ENCODE assay signal across 8 cellular contexts in genomic region chr2:201182650-201183372, GRCh38.
DNase-seq lines count a peak whose midpoint lies in the region; ATAC-seq and TF ChIP-seq lines count a peak whose summit lies in the region.

A gene with protein sequence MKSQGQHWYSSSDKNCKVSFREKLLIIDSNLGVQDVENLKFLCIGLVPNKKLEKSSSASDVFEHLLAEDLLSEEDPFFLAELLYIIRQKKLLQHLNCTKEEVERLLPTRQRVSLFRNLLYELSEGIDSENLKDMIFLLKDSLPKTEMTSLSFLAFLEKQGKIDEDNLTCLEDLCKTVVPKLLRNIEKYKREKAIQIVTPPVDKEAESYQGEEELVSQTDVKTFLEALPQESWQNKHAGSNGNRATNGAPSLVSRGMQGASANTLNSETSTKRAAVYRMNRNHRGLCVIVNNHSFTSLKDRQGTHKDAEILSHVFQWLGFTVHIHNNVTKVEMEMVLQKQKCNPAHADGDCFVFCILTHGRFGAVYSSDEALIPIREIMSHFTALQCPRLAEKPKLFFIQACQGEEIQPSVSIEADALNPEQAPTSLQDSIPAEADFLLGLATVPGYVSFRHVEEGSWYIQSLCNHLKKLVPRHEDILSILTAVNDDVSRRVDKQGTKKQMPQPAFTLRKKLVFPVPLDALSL (plus strand): TSS chr2:201183141. CDS start chr2:201185778, 2,637 bp downstream.

- ATAC-seq in GM19397 (IDR thresholded peaks at IDR 0.05; ENCODE audit: unreplicated experiment): peak; percentile 57
- ATAC-seq in HG03521 (IDR thresholded peaks at IDR 0.05; ENCODE audit: unreplicated experiment): peak; percentile 75
- no peak for ATAC-seq in GM19035 (IDR thresholded peaks at IDR 0.05; ENCODE audit: unreplicated experiment)
- ATAC-seq in HG02840 (IDR thresholded peaks at IDR 0.05; ENCODE audit: low FRiP score, unreplicated experiment): no peak

- no peaks in the 10 kb centered on the region for H3K27me3 ChIP-seq in muscle layer of colon (ENCODE audit: control insufficient read depth in 1 of 2, insufficient read depth in 2 of 2, low read length in 2 of 2)

- no peak within 1 kb of the TSS for H3K27ac ChIP-seq in SK-N-MC
- peak within 1 kb of the TSS; percentile 12 for H3K27ac ChIP-seq in muscle layer of colon (ENCODE audit: low read depth, low read length)

- H3K4me3 ChIP-seq in SK-N-MC: peak within 1 kb of the TSS; percentile 48
- peak within 1 kb of the TSS; percentile 70 for H3K4me3 ChIP-seq in epithelial cell of esophagus (ENCODE audit: low read length)
- peak within 1 kb of the TSS; percentile 12 to 52 for H3K4me3 ChIP-seq in muscle layer of colon (ENCODE audit: low read depth in 1 of 2, low read length in 2 of 2)

- no peaks in the 10 kb centered on the region for H3K9me3 ChIP-seq in SK-N-MC (ENCODE audit: low read depth, low read length)
- H3K9me3 ChIP-seq in muscle layer of colon (ENCODE audit: low read length): no peaks in the 10 kb centered on the region

- H3K9ac ChIP-seq in SK-N-MC (ENCODE audit: insufficient read length) (peak within 1 kb of the TSS; percentile 37), muscle layer of colon (ENCODE audit: low read length) (no peak within 1 kb of the TSS)

- H3K36me3 ChIP-seq in SK-N-MC (ENCODE audit: insufficient read depth, low read length): no peaks in the 10 kb centered on the region
- no peaks in the 10 kb centered on the region for H3K36me3 ChIP-seq in muscle layer of colon (ENCODE audit: insufficient read depth, low read length)

- H3K4me1 ChIP-seq in muscle layer of colon (ENCODE audit: insufficient read depth, low read length): no peaks in the 10 kb centered on the region

- peak; percentile 82 for DNase-seq in ELF-1 (ENCODE audit: low read depth, low spot score)
- no peak for DNase-seq in SK-N-MC (ENCODE audit: low read depth, low spot score)
- DNase-seq in epithelial cell of esophagus (ENCODE audit: low read depth): peak; percentile 91

- peak; percentile 66 for TF ChIP-seq CTCF in epithelial cell of esophagus (IDR thresholded peaks at IDR 0.05; ENCODE audit: insufficient read depth, low read depth, low read length, missing control alignments)

Comparison
In these comparisons a context has a peak if more than half of its experiments do, and no peak if none do; other contexts are left out.
1. ATAC-seq: peak in GM19397 (single experiment) and HG03521 (single experiment); none in GM19035 (single experiment) and HG02840 (single experiment).
2. Peak in every context shown above with its lines, with median percentiles within 50 percentile points of each other: H3K4me3 ChIP-seq.